In genomic region chr13:33126909-33127607, GRCh38 we compare ENCODE assay signal across 12 cellular contexts.
DNase-seq lines count a peak whose midpoint lies in the region; ATAC-seq, FAIRE-seq and TF ChIP-seq lines count a peak whose summit lies in the region.
"Had no signal": no experiment of that assay in that cellular context is flagged by ENCODE, and none has a peak within 500 bp of the region (broad histone marks: within the 10 kb centered on the region; RNA-seq: fewer than 3 reads in every experiment).

No MANE protein-coding gene starts in this region.

- H3K4me3 Mint-ChIP-seq in osteocyte (ENCODE audit: unreplicated experiment): no peak overlapping the region
- H3K4me3 Mint-ChIP-seq: activated T-cell treated with anti-CD3 and anti-CD28 coated beads, Interleukin-2, amount 50 U/mL, for 24 hours had no signal

- CTCF ChIA-PET in A549 (lab: Yijun Ruan, JAX): interaction anchor here (1.0 kb wide), 1 partner anchor 148 kb away, joined by 3 read pairs; no protein-coding TSS in a partner anchor

- no peaks in the 10 kb centered on the region for H3K27me3 Mint-ChIP-seq in osteocyte (ENCODE audit: unreplicated experiment)

- H3K9me3 ChIP-seq in A549 (no peaks in the 10 kb centered on the region), RWPE2 (ENCODE audit: severe bottlenecking) (no peaks in the 10 kb centered on the region), gastroesophageal sphincter (no peaks in the 10 kb centered on the region)

- H3K9me3 Mint-ChIP-seq in osteocyte (ENCODE audit: unreplicated experiment): no peaks in the 10 kb centered on the region

- DNase-seq in A549 (ENCODE audit: low read depth in 1 of 2, low spot score in 1 of 2) (no peak), RWPE2 (ENCODE audit: low spot score) (no peak), osteocyte (ENCODE audit: extremely low spot score, unreplicated experiment) (no peak), putamen (ENCODE audit: low spot score) (no peak), GM12891 (ENCODE audit: insufficient read length, low spot score) (no peak)
- DNase-seq: activated T-cell treated with anti-CD3 and anti-CD28 coated beads, Interleukin-2, amount 50 U/mL, for 24 hours; cortex of kidney; NCI-H1048 had no signal

- H3K36me3 Mint-ChIP-seq in osteocyte (ENCODE audit: unreplicated experiment): peaks cover 61% of the 10 kb centered on the region

- no peaks in the 10 kb centered on the region for H3K27me3 ChIP-seq in RWPE2 (ENCODE audit: insufficient read depth, poor library complexity, severe bottlenecking)
- H3K27me3 ChIP-seq in gastroesophageal sphincter: no peaks in the 10 kb centered on the region

- TF ChIP-seq EP300 in A549 (IDR thresholded peaks at IDR 0.05): no peak
- no peak for TF ChIP-seq EP300 in gastroesophageal sphincter (IDR thresholded peaks at IDR 0.05)

- TF ChIP-seq POLR2A in A549 (IDR thresholded peaks at IDR 0.05; ENCODE audit: low read length): no peak
- TF ChIP-seq POLR2A in gastroesophageal sphincter (IDR thresholded peaks at IDR 0.05): no peak
- TF ChIP-seq POLR2A in GM12891 (IDR thresholded peaks at IDR 0.05; ENCODE audit: low read depth, low read length): no peak

- peak overlapping the region; percentile 86 for H3K27ac Mint-ChIP-seq in osteocyte (ENCODE audit: unreplicated experiment)
- H3K27ac Mint-ChIP-seq: activated T-cell treated with anti-CD3 and anti-CD28 coated beads, Interleukin-2, amount 50 U/mL, for 24 hours had no signal

- no peak for TF ChIP-seq RAD21 in A549 (conservative IDR thresholded peaks at IDR 0.05 in 1 of 2, IDR thresholded peaks at IDR 0.05 in 1 of 2)

- H3K4me1 ChIP-seq in A549 (peaks cover 41% of the 10 kb centered on the region), RWPE2 (ENCODE audit: insufficient read depth, poor library complexity, severe bottlenecking) (peaks cover 17% of the 10 kb centered on the region), gastroesophageal sphincter (peaks cover 14 to 80% (median 31%) of the 10 kb centered on the region in 3 donors)

- ATAC-seq in A549: no peak
- no peak for ATAC-seq in RWPE2 (ENCODE audit: low read depth)
- no peak for ATAC-seq in gastroesophageal sphincter
- no peak for ATAC-seq in HG02973 (IDR thresholded peaks at IDR 0.05; ENCODE audit: unreplicated experiment)
- ATAC-seq in GM21423 (IDR thresholded peaks at IDR 0.05; ENCODE audit: unreplicated experiment): no peak

- H3K4me3 ChIP-seq in A549 (no peak overlapping the region), RWPE2 (ENCODE audit: severe bottlenecking) (no peak overlapping the region), gastroesophageal sphincter (no peak overlapping the region)

- 94% methylated on average over 8 of the region's 16 CpGs for WGBS in A549 (ENCODE audit: missing lambda C conversion rate)
- WGBS in gastroesophageal sphincter (ENCODE audit: low coverage in 1 of 2), 2 donors: 48% methylated on average over 4 of the region's 16 CpGs; no CpG with 5 or more reads in 1 of the 2 donors

- TF ChIP-seq CTCF in A549 (IDR thresholded peaks at IDR 0.05) (no peak), RWPE2 (IDR thresholded peaks at IDR 0.05; ENCODE audit: poor library complexity, severe bottlenecking) (no peak), gastroesophageal sphincter (IDR thresholded peaks at IDR 0.05) (peak in 3 of 4 experiments; percentile 22 to 44 (median 42)), osteocyte (IDR thresholded peaks at IDR 0.05) (no peak)

- POLR2A ChIA-PET in A549 (lab: Yijun Ruan, JAX): interaction anchor here (0.9 kb wide), 1 partner anchor 10 kb away, joined by 4 read pairs; no protein-coding TSS in a partner anchor

- H3K4me2 ChIP-seq in A549: peak overlapping the region; percentile 79

- H3K27ac ChIP-seq in A549 (peak overlapping the region; percentile 68 to 74; a peak in 5 of 6 replicates), RWPE2 (ENCODE audit: poor library complexity, severe bottlenecking) (peak overlapping the region; percentile 71), gastroesophageal sphincter (peak overlapping the region; percentile 58 to 90 (median 79))

- peaks cover 56% of the 10 kb centered on the region for H3K36me3 ChIP-seq in RWPE2 (ENCODE audit: low read depth)
- H3K36me3 ChIP-seq in gastroesophageal sphincter: peaks cover 0 to 56% of the 10 kb centered on the region in 2 donors

- no peak for FAIRE-seq in A549 (lab: Jason Lieb, UNC)
- no peak for FAIRE-seq in GM12891 (lab: Jason Lieb, UNC)
- FAIRE-seq: G401.6 had no signal

- H3K4me1 Mint-ChIP-seq in osteocyte (ENCODE audit: unreplicated experiment): peaks cover 59% of the 10 kb centered on the region

TF ChIP-seq in A549, 52 proteins besides CTCF, POLR2A, EP300 and RAD21 (continues in another document):
- TF ChIP-seq PHF8 (IDR thresholded peaks at IDR 0.05; ENCODE audit: borderline replicate concordance, low read depth): no peak
- no peak for TF ChIP-seq HOXA7 (CRISPR knock-in tag; IDR thresholded peaks at IDR 0.05)
- no peak for TF ChIP-seq HES2 (IDR thresholded peaks at IDR 0.05)
- no peak for TF ChIP-seq CHD4 (IDR thresholded peaks at IDR 0.05; ENCODE audit: borderline replicate concordance)
- no peak for TF ChIP-seq PBX3 (IDR thresholded peaks at IDR 0.05)
- no peak for TF ChIP-seq HDAC2 (IDR thresholded peaks at IDR 0.05)
- TF ChIP-seq CEBPB (IDR thresholded peaks at IDR 0.05): no peak
- TF ChIP-seq ZNF302 (CRISPR knock-in tag; IDR thresholded peaks at IDR 0.05): no peak
- TF ChIP-seq MAZ (IDR thresholded peaks at IDR 0.05; ENCODE audit: borderline replicate concordance, low read depth, low read length): no peak
- no peak for TF ChIP-seq HOXB5 (CRISPR knock-in tag; IDR thresholded peaks at IDR 0.05)
- TF ChIP-seq HMGXB4 (CRISPR knock-in tag; IDR thresholded peaks at IDR 0.05; ENCODE audit: borderline replicate concordance): no peak

TF ChIP-seq in GM12891, 5 proteins besides CTCF, POLR2A, EP300 and RAD21:
- no peak for TF ChIP-seq TAF1 (IDR thresholded peaks at IDR 0.05; ENCODE audit: low read depth, low read length)
- no peak for TF ChIP-seq POU2F2 (IDR thresholded peaks at IDR 0.05; ENCODE audit: low read depth, low read length)
- no peak for TF ChIP-seq PAX5 (IDR thresholded peaks at IDR 0.05; ENCODE audit: insufficient read depth, low read length, severe bottlenecking)
- no peak for TF ChIP-seq SPI1 (IDR thresholded peaks at IDR 0.05; ENCODE audit: low read depth, low read length)

Comparison
In these comparisons a context has a peak if more than half of its experiments do, and no peak if none do; other contexts are left out.
1. CTCF ChIP-seq: peak in gastroesophageal sphincter (3 of 4); none in A549 (single experiment), RWPE2 (single experiment) and osteocyte (single experiment).
2. Peak in every context shown above with its lines, with median percentiles within 50 percentile points of each other: H3K27ac ChIP-seq.